ENCODE assay signal across 8 cellular contexts in genomic region chr6:17707371-17707651, GRCh38. TPM values are rescaled to one million over a fixed set of nuclear protein-coding genes. Genes with fewer than 3 reads are reported as not detected.
A peak's percentile ranks its signal among the peaks of the same experiment; 100 is the strongest.
DNase-seq lines count a peak whose midpoint lies in the region; ATAC-seq, FAIRE-seq and TF ChIP-seq lines count a peak whose summit lies in the region.

No MANE protein-coding gene starts in this region.

- H3K36me3 ChIP-seq in liver (ENCODE audit: control insufficient read depth in 4 of 4, insufficient read depth in 3 of 4, low read depth in 1 of 4, low read length in 3 of 4) (no peaks in the 10 kb centered on the region), transverse colon (no peaks in the 10 kb centered on the region)

- H3K4me3 ChIP-seq in liver (ENCODE audit: low read depth in 1 of 3, low read length in 3 of 3) (peak overlapping the region; percentile 56 to 92 (median 83)), transverse colon (peak overlapping the region; percentile 6 to 87 (median 68))

- 35% methylated on average over 5 of the region's 5 CpGs for WGBS in liver
- WGBS in transverse colon (ENCODE audit: low coverage in 1 of 2), 2 donors: 31 to 34% methylated on average over 5 of the region's 5 CpGs

- POLR2A ChIA-PET in activated naive CD8-positive, alpha-beta T cell treated with anti-CD3 and anti-CD28 coated beads, Interleukin-2, amount 10 ng/mL, durations not matched to agents 7 days and 5 days (lab: Charles Lee): interaction anchor here (0.7 to 2.6 kb wide), 13 partner anchors 8 to 680 kb away, joined by 3 to 39 read pairs (median 3); partner anchors contain the start of genes FAM8A1, KDM1B, RNF144B and TPMT

- H3K27ac ChIP-seq in liver (ENCODE audit: low read depth in 1 of 2, low read length in 2 of 2) (peak overlapping the region; percentile 97 to 100), transverse colon (peak overlapping the region; percentile 95 to 99 (median 97))

- TF ChIP-seq POLR2A in transverse colon (IDR thresholded peaks at IDR 0.05): no peak

- DNase-seq in activated naive CD4-positive, alpha-beta T cell treated with anti-CD3 and anti-CD28 coated beads, Interleukin-2, amount 10 ng/mL, durations not matched to agents 7 days and 5 days: no peak
- DNase-seq in activated naive CD4-positive, alpha-beta T cell treated with Interleukin-2 at 50 U/mL for 16 hours: no peak
- no peak for DNase-seq in activated naive CD8-positive, alpha-beta T cell treated with anti-CD3 and anti-CD28 coated beads, Interleukin-2, amount 10 ng/mL, durations not matched to agents 7 days and 5 days
- DNase-seq in transverse colon (no peak), RCC 7860 (ENCODE audit: low spot score) (no peak), foreskin melanocyte (no peak)
- no peak for DNase-seq in stimulated activated CD4-positive, alpha-beta T cell treated with anti-CD3 and anti-CD28 coated beads, Interleukin-12 subunit alpha, Interleukin-12 subunit beta, amount 100 ng/mL, for 4 hours

- H3K4me3 Mint-ChIP-seq in activated naive CD4-positive, alpha-beta T cell treated with anti-CD3 and anti-CD28 coated beads, Interleukin-2, amount 10 ng/mL, durations not matched to agents 7 days and 5 days: peak overlapping the region; percentile 86
- H3K4me3 Mint-ChIP-seq in activated naive CD8-positive, alpha-beta T cell treated with anti-CD3 and anti-CD28 coated beads, Interleukin-2, amount 10 ng/mL, durations not matched to agents 7 days and 5 days: peak overlapping the region; percentile 93

- H3K9me3 ChIP-seq in liver (ENCODE audit: control insufficient read depth in 4 of 4, low read length in 3 of 4) (no peaks in the 10 kb centered on the region), transverse colon (no peaks in the 10 kb centered on the region)

- H3K27ac Mint-ChIP-seq in activated naive CD4-positive, alpha-beta T cell treated with anti-CD3 and anti-CD28 coated beads, Interleukin-2, amount 10 ng/mL, durations not matched to agents 7 days and 5 days: peak overlapping the region; percentile 97
- peak overlapping the region; percentile 97 for H3K27ac Mint-ChIP-seq in activated naive CD8-positive, alpha-beta T cell treated with anti-CD3 and anti-CD28 coated beads, Interleukin-2, amount 10 ng/mL, durations not matched to agents 7 days and 5 days

- peak overlapping the region; percentile 75 to 90 for H3K9ac ChIP-seq in liver (ENCODE audit: low read depth in 1 of 2, low read length in 2 of 2)

- peaks cover 19% of the 10 kb centered on the region for H3K36me3 Mint-ChIP-seq in activated naive CD4-positive, alpha-beta T cell treated with anti-CD3 and anti-CD28 coated beads, Interleukin-2, amount 10 ng/mL, durations not matched to agents 7 days and 5 days
- peaks cover 12% of the 10 kb centered on the region for H3K36me3 Mint-ChIP-seq in activated naive CD8-positive, alpha-beta T cell treated with anti-CD3 and anti-CD28 coated beads, Interleukin-2, amount 10 ng/mL, durations not matched to agents 7 days and 5 days

- no peaks in the 10 kb centered on the region for H3K9me3 Mint-ChIP-seq in activated naive CD4-positive, alpha-beta T cell treated with anti-CD3 and anti-CD28 coated beads, Interleukin-2, amount 10 ng/mL, durations not matched to agents 7 days and 5 days
- H3K9me3 Mint-ChIP-seq in activated naive CD8-positive, alpha-beta T cell treated with anti-CD3 and anti-CD28 coated beads, Interleukin-2, amount 10 ng/mL, durations not matched to agents 7 days and 5 days: no peaks in the 10 kb centered on the region

- H3K4me1 ChIP-seq in liver (ENCODE audit: control insufficient read depth in 4 of 4, insufficient read depth in 4 of 4, low read length in 3 of 4) (peaks cover 7 to 20% (median 13%) of the 10 kb centered on the region in 4 donors), transverse colon (peaks cover 11 to 41% (median 32%) of the 10 kb centered on the region in 4 donors)

- H3K4me1 Mint-ChIP-seq in activated naive CD4-positive, alpha-beta T cell treated with anti-CD3 and anti-CD28 coated beads, Interleukin-2, amount 10 ng/mL, durations not matched to agents 7 days and 5 days: peaks cover 30% of the 10 kb centered on the region
- H3K4me1 Mint-ChIP-seq in activated naive CD8-positive, alpha-beta T cell treated with anti-CD3 and anti-CD28 coated beads, Interleukin-2, amount 10 ng/mL, durations not matched to agents 7 days and 5 days: peaks cover 20% of the 10 kb centered on the region

- no peaks in the 10 kb centered on the region for H3K27me3 Mint-ChIP-seq in activated naive CD4-positive, alpha-beta T cell treated with anti-CD3 and anti-CD28 coated beads, Interleukin-2, amount 10 ng/mL, durations not matched to agents 7 days and 5 days
- no peaks in the 10 kb centered on the region for H3K27me3 Mint-ChIP-seq in activated naive CD8-positive, alpha-beta T cell treated with anti-CD3 and anti-CD28 coated beads, Interleukin-2, amount 10 ng/mL, durations not matched to agents 7 days and 5 days

- TF ChIP-seq CTCF in liver (IDR thresholded peaks at IDR 0.05; ENCODE audit: low read depth, low read length, missing input control) (no peak), transverse colon (IDR thresholded peaks at IDR 0.05) (no peak)

- ATAC-seq in activated naive CD8-positive, alpha-beta T cell treated with anti-CD3 and anti-CD28 coated beads, Interleukin-2, amount 10 ng/mL, durations not matched to agents 7 days and 5 days (ENCODE audit: low read depth): no peak

- TF ChIP-seq RAD21 in liver (IDR thresholded peaks at IDR 0.05): no peak

- H3K27me3 ChIP-seq in liver (ENCODE audit: control insufficient read depth in 4 of 4, insufficient read depth in 4 of 4, low read length in 3 of 4) (no peaks in the 10 kb centered on the region), transverse colon (no peaks in the 10 kb centered on the region)

- FAIRE-seq in RCC 7860 (lab: Jason Lieb, UNC): no peak

- in situ Hi-C loops in transverse colon (cut with MboI; ENCODE audit: low pct_ligation_motif_present in 1 of 4, low pct_unique_long_range_greater_than_20kb in 1 of 4, low sequenced_read_pairs in 3 of 4): no loop called here

- intact Hi-C loops in transverse colon (cut with DNase I; ENCODE audit: low total_unique reads): no loop called here

- CTCF ChIA-PET in activated naive CD4-positive, alpha-beta T cell treated with anti-CD3 and anti-CD28 coated beads, Interleukin-2, amount 10 ng/mL, durations not matched to agents 7 days and 5 days (lab: Charles Lee): interaction anchor here (1.4 kb wide), 1 partner anchor 107 kb away, joined by 3 read pairs; the partner anchor contains the start of gene FAM8A1

- no peak for TF ChIP-seq EP300 in transverse colon (IDR thresholded peaks at IDR 0.05; ENCODE audit: low read depth)

TF ChIP-seq in liver, 16 proteins besides CTCF, POLR2A, EP300 and RAD21:
- TF ChIP-seq SP1 (IDR thresholded peaks at IDR 0.05) (no peak), EGR1 (IDR thresholded peaks at IDR 0.05; ENCODE audit: low read depth in 2 of 2) (no peak), ATF3 (IDR thresholded peaks at IDR 0.05) (no peak), NR2F2 (IDR thresholded peaks at IDR 0.05) (no peak)

RNA-seq across cellular contexts. Expression of gene NUP153, which starts 0.6 kb away (rescaled TPM):
- 10 to 100 TPM; 67.6 to 68.5 TPM for total RNA-seq in activated naive CD8-positive, alpha-beta T cell treated with anti-CD3 and anti-CD28 coated beads, Interleukin-2, amount 10 ng/mL, durations not matched to agents 7 days and 5 days
- total RNA-seq in liver (10 to 100 TPM; 20.1 to 42.4 TPM), transverse colon (10 to 100 TPM; 27.9 to 37.0 (median 32.1) TPM)
- 1 to 10 TPM; 5.1 to 8.6 TPM for polyA plus RNA-seq in liver
